23 cellular contexts compared by ENCODE assay signal in genomic region chr18:8034674-8035073, GRCh38.
"Had no signal": no experiment of that assay in that cellular context is flagged by ENCODE, and none has a peak within 500 bp of the region (broad histone marks: within the 10 kb centered on the region; RNA-seq: fewer than 3 reads in every experiment).

No MANE protein-coding gene starts in this region.

- H3K36me3 ChIP-seq: esophagus muscularis mucosa, gastroesophageal sphincter, spleen, tibial nerve had no signal

- ATAC-seq: gastroesophageal sphincter; left colon; left ventricle myocardium superior; naive thymus-derived CD4-positive, alpha-beta T cell; sciatic nerve; stimulated activated memory B cell treated with anti-CD40 and anti-IgM and Interleukin-4, amounts not matched to agents 10 μg/mL and 1 μg/mL and 100 μg/mL, for 72 hours had no signal

- FAIRE-seq: kidney had no signal

- H2AFZ ChIP-seq: parathyroid adenoma had no signal

- H3K27ac ChIP-seq: coronary artery, dorsolateral prefrontal cortex, epithelial cell of prostate, esophagus muscularis mucosa, gastroesophageal sphincter, parathyroid adenoma, psoas muscle, spleen, testis, tibial nerve had no signal

- H3K4me1 ChIP-seq: esophagus muscularis mucosa, psoas muscle, spleen, testis had no signal

- H3K9me3 ChIP-seq: esophagus muscularis mucosa, gastroesophageal sphincter, psoas muscle, testis, tibial nerve had no signal

- H3K9ac ChIP-seq: parathyroid adenoma had no signal

- H3K27me3 ChIP-seq: dorsolateral prefrontal cortex, esophagus muscularis mucosa, gastroesophageal sphincter, spleen, testis, tibial nerve had no signal

- DNase-seq: dorsolateral prefrontal cortex; effector CD8-positive, alpha-beta T cell; foreskin fibroblast; immature natural killer cell; kidney; left colon; left ventricle myocardium superior; naive thymus-derived CD4-positive, alpha-beta T cell; nephron progenitor cell; psoas muscle; spleen; stimulated activated CD4-positive, alpha-beta T cell treated with anti-CD3 and anti-CD28 coated beads, Interleukin-15, amount 100 ng/mL, for 24 hours; stimulated activated CD4-positive, alpha-beta T cell treated with anti-CD3 and anti-CD28 coated beads, Interleukin-1b, Interleukin-23, amount 100 ng/mL, for 48 hours; stimulated activated CD4-positive, alpha-beta T cell treated with anti-CD3 and anti-CD28 coated beads, Interleukin-4, amount 100 ng/mL, for 24 hours; testis had no signal

- H3K4me3 ChIP-seq: coronary artery, dorsolateral prefrontal cortex, esophagus muscularis mucosa, gastroesophageal sphincter, psoas muscle, spleen, testis, tibial nerve had no signal

- H3K79me2 ChIP-seq: parathyroid adenoma had no signal
